In the genomic region with DNA sequence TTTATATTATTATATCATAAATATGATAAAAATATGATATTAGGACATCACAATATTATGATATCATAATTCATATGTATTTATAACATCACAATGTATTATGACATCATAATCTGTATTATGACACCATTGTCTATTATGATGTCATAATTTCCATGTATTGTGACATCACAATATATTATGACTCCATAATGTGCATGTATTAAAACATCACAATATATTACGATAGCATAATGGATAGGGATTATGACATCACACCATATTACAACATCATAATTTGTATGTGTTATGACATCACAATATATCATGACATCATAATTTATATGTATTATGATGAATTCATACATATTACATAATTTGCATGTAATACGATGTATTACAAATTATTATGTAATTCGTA, we compare ENCODE assay signal across 19 cellular contexts.
A peak's percentile ranks its signal among the peaks of the same experiment; 100 is the strongest.
DNase-seq lines count a peak whose midpoint lies in the region; ATAC-seq and TF ChIP-seq lines count a peak whose summit lies in the region.
"Had no signal": no experiment of that assay in that cellular context is flagged by ENCODE, and none has a peak within 500 bp of the region (broad histone marks: within the 10 kb centered on the region; RNA-seq: fewer than 3 reads in every experiment).

No MANE protein-coding gene starts in this region.

- H3K4me1 Mint-ChIP-seq in endothelial cell (ENCODE audit: unreplicated experiment), result no peaks in the 10 kb centered on the region
- H3K4me1 Mint-ChIP-seq in activated T-cell treated with anti-CD3 and anti-CD28 coated beads, Interleukin-2, amount 50 U/mL, for 72 hours (ENCODE audit: low read depth), result no peaks in the 10 kb centered on the region
- H3K4me1 Mint-ChIP-seq: CD14-positive monocyte; CD4-positive, alpha-beta memory T cell had no signal

- POLR2A ChIA-PET in HEK293 (lab: Yijun Ruan, JAX), result no interaction called here

- no peaks in the 10 kb centered on the region for H3K9me3 ChIP-seq in HEK293 (ENCODE audit: control insufficient read depth, insufficient read depth, low read depth, low read length)
- H3K9me3 ChIP-seq: BLaER1 had no signal

- no peak overlapping the region for H3K27ac Mint-ChIP-seq in endothelial cell (ENCODE audit: unreplicated experiment)
- no peak overlapping the region for H3K27ac Mint-ChIP-seq in activated T-cell treated with anti-CD3 and anti-CD28 coated beads, Interleukin-2, amount 50 U/mL, for 72 hours
- H3K27ac Mint-ChIP-seq: CD14-positive monocyte; CD4-positive, alpha-beta memory T cell had no signal

- CTCF ChIA-PET in HEK293 (lab: Yijun Ruan, JAX), result no interaction called here

- TF ChIP-seq CTCF in HEK293 (tag by site-specific recombination; IDR thresholded peaks at IDR 0.05) (no peak), endothelial cell (IDR thresholded peaks at IDR 0.05; ENCODE audit: unreplicated experiment) (no peak)

- H3K36me3 Mint-ChIP-seq in endothelial cell (ENCODE audit: low read depth, unreplicated experiment), result peaks cover 7% of the 10 kb centered on the region
- H3K36me3 Mint-ChIP-seq in activated T-cell treated with anti-CD3 and anti-CD28 coated beads, Interleukin-2, amount 50 U/mL, for 72 hours (ENCODE audit: insufficient read depth in 2 of 2), result peaks cover 0 to 8% of the 10 kb centered on the region in 2 donors
- H3K36me3 Mint-ChIP-seq: CD14-positive monocyte; CD4-positive, alpha-beta memory T cell had no signal

- no peaks in the 10 kb centered on the region for H3K36me3 ChIP-seq in HEK293 (ENCODE audit: control insufficient read depth in 2 of 2, insufficient read depth in 1 of 2, low read length in 2 of 2)
- H3K36me3 ChIP-seq: BLaER1 had no signal

- ATAC-seq in HG03354 (IDR thresholded peaks at IDR 0.05; ENCODE audit: poor library complexity, severe bottlenecking, unreplicated experiment) (no peak), HG03342 (IDR thresholded peaks at IDR 0.05; ENCODE audit: unreplicated experiment) (no peak)
- ATAC-seq in activated T-cell treated with anti-CD3 and anti-CD28 coated beads, Interleukin-2, amount 50 U/mL, for 72 hours (replicated peaks in 1 of 2), result no peak
- ATAC-seq: HCT116 had no signal

- peak overlapping the region; percentile 27 for H3K4me3 Mint-ChIP-seq in endothelial cell (ENCODE audit: unreplicated experiment)
- H3K4me3 Mint-ChIP-seq in activated T-cell treated with anti-CD3 and anti-CD28 coated beads, Interleukin-2, amount 50 U/mL, for 72 hours, result no peak overlapping the region
- H3K4me3 Mint-ChIP-seq: CD14-positive monocyte; CD4-positive, alpha-beta memory T cell had no signal

- H3K4me3 ChIP-seq in HEK293 (ENCODE audit: low read depth, low read length), result no peak overlapping the region
- H3K4me3 ChIP-seq: BLaER1 had no signal

- H3K4me1 ChIP-seq in HEK293 (ENCODE audit: control insufficient read depth, insufficient read depth, low read length), result no peaks in the 10 kb centered on the region

- peaks cover 9% of the 10 kb centered on the region for H3K9me3 Mint-ChIP-seq in endothelial cell (ENCODE audit: unreplicated experiment)
- H3K9me3 Mint-ChIP-seq in activated T-cell treated with anti-CD3 and anti-CD28 coated beads, Interleukin-2, amount 50 U/mL, for 72 hours, result peaks cover 7 to 13% of the 10 kb centered on the region in 2 donors

- H3K27me3 Mint-ChIP-seq in endothelial cell (ENCODE audit: unreplicated experiment), result peaks cover 2% of the 10 kb centered on the region
- no peaks in the 10 kb centered on the region for H3K27me3 Mint-ChIP-seq in activated T-cell treated with anti-CD3 and anti-CD28 coated beads, Interleukin-2, amount 50 U/mL, for 72 hours (ENCODE audit: low read depth)
- H3K27me3 Mint-ChIP-seq: CD4-positive, alpha-beta memory T cell had no signal

- H3K27ac ChIP-seq in HEK293 (ENCODE audit: extremely low read depth, low read depth, low read length), result no peak overlapping the region
- H3K27ac ChIP-seq: 22Rv1, BLaER1 had no signal

- DNase-seq in NCI-H2227 (lab: John Stamatoyannopoulos, UW; ENCODE audit: unreplicated experiment) (peak; percentile 20), NCI-H2227 treated with DMSO at 0.1 percent for 48 hours (lab: John Stamatoyannopoulos, UW) (no peak), NAMALWA (ENCODE audit: low spot score) (peak; percentile 3), endothelial cell (ENCODE audit: low spot score) (no peak)
- DNase-seq in activated T-cell treated with anti-CD3 and anti-CD28 coated beads, Interleukin-2, amount 50 U/mL, for 72 hours, result no peak
- DNase-seq: CD4-positive, alpha-beta memory T cell; DMS153; DMS79 treated with DMSO at 0.1 percent for 48 hours; GOT3; H7; Kasumi-1; KG1 had no signal

TF ChIP-seq in HEK293, 187 proteins besides CTCF, POLR2A, EP300 and RAD21:
- TF ChIP-seq, protein P1, sequence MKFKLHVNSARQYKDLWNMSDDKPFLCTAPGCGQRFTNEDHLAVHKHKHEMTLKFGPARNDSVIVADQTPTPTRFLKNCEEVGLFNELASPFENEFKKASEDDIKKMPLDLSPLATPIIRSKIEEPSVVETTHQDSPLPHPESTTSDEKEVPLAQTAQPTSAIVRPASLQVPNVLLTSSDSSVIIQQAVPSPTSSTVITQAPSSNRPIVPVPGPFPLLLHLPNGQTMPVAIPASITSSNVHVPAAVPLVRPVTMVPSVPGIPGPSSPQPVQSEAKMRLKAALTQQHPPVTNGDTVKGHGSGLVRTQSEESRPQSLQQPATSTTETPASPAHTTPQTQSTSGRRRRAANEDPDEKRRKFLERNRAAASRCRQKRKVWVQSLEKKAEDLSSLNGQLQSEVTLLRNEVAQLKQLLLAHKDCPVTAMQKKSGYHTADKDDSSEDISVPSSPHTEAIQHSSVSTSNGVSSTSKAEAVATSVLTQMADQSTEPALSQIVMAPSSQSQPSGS (tag by site-specific recombination; IDR thresholded peaks at IDR 0.05; ENCODE audit: low read depth), result peak; percentile 94
- TF ChIP-seq ZNF629 (tag by site-specific recombination; IDR thresholded peaks at IDR 0.05), result peak; percentile 77
- TF ChIP-seq ZBTB21 (tag by site-specific recombination; IDR thresholded peaks at IDR 0.05), result peak; percentile 74
- TF ChIP-seq, protein P2, sequence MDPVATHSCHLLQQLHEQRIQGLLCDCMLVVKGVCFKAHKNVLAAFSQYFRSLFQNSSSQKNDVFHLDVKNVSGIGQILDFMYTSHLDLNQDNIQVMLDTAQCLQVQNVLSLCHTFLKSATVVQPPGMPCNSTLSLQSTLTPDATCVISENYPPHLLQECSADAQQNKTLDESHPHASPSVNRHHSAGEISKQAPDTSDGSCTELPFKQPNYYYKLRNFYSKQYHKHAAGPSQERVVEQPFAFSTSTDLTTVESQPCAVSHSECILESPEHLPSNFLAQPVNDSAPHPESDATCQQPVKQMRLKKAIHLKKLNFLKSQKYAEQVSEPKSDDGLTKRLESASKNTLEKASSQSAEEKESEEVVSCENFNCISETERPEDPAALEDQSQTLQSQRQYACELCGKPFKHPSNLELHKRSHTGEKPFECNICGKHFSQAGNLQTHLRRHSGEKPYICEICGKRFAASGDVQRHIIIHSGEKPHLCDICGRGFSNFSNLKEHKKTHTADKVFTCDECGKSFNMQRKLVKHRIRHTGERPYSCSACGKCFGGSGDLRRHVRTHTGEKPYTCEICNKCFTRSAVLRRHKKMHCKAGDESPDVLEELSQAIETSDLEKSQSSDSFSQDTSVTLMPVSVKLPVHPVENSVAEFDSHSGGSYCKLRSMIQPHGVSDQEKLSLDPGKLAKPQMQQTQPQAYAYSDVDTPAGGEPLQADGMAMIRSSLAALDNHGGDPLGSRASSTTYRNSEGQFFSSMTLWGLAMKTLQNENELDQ (tag by site-specific recombination; IDR thresholded peaks at IDR 0.05; ENCODE audit: low read depth), result no peak

Comparison
In these comparisons a context has a peak if more than half of its experiments do, and no peak if none do; other contexts are left out.
1. DNase-seq: peak in NCI-H2227 (single experiment) and NAMALWA (single experiment); none in NCI-H2227 treated with DMSO at 0.1 percent for 48 hours (single experiment), endothelial cell (single experiment) and activated T-cell treated with anti-CD3 and anti-CD28 coated beads, Interleukin-2, amount 50 U/mL, for 72 hours (0 of 2).